7 cellular contexts compared by ENCODE assay signal in the genomic region with DNA sequence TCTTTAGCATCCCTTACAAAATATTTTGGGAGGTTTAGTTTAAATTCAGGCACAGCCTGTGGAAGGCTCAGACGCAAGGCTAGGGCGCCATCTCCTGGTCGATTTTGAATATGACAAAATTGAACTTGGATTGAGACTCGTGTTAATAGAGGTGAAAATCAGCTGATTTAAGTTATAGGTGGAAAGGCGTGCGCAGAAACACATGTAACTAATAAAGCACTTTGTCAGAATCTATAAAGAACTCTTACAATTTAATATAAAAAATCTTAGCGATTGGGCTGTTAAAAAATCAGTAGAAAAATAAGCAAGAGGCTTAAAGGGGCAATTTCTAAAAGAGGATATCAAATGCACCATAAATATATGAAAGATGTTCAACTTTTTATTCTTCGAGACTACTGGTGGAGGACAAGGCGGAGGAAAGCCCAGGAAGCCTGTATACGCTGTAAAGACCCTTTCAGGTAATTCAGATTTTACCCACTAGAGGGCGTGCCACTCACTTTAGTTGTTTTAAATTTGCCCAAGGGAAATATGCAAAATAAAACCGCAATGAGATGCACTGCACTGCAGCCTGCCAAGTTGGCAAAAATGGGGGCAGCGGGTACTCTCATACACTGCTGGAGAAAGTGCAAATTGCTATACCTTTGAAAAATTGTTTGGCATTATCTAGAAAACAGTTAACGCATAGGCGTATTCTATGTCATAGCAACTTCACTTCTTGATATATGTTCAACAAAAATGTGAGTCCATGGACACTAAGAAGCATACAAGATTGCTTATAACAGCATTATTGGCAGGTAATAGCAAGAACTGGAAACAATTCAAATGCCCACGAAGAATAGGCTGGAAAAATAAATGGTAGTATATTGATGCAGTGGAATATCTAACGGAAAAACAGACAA.
DNase-seq lines count a peak whose midpoint lies in the region; ATAC-seq and TF ChIP-seq lines count a peak whose summit lies in the region.

No MANE protein-coding gene starts in this region.

- peak; percentile 45 for ATAC-seq in HG02973 (IDR thresholded peaks at IDR 0.05; ENCODE audit: unreplicated experiment)

- peak; percentile 64 for TF ChIP-seq CTCF in GM13976 (IDR thresholded peaks at IDR 0.05; ENCODE audit: borderline replicate concordance, control extremely low read depth, extremely low read depth, insufficient read depth, missing control alignments)

- in situ Hi-C loops in GM13976 (cut with MboI; ENCODE audit: low sequenced_read_pairs, unreplicated experiment), result loop anchor here (10.0 kb wide), 1 partner anchor 157 kb away; no protein-coding TSS in a partner anchor

- DNase-seq in GM13976 (ENCODE audit: low spot score) (peak; percentile 77), NCI-H2029 (lab: John Stamatoyannopoulos, UW) (peak; percentile 55), UCSD-AML1 (lab: John Stamatoyannopoulos, UW; ENCODE audit: unreplicated experiment) (peak; percentile 38), brain pericyte (ENCODE audit: low read depth, low spot score) (peak; percentile 30), iPS-NIHi7 (ENCODE audit: extremely low spot score) (peak; percentile 72), smooth muscle cell of the brain vasculature (ENCODE audit: low read depth, low spot score) (peak; percentile 62)

Comparison
In these comparisons a context has a peak if more than half of its experiments do, and no peak if none do; other contexts are left out.
1. Peak in every context shown above with its lines: DNase-seq and ATAC-seq.